1 cellular context compared by ENCODE assay signal in the genomic region with DNA sequence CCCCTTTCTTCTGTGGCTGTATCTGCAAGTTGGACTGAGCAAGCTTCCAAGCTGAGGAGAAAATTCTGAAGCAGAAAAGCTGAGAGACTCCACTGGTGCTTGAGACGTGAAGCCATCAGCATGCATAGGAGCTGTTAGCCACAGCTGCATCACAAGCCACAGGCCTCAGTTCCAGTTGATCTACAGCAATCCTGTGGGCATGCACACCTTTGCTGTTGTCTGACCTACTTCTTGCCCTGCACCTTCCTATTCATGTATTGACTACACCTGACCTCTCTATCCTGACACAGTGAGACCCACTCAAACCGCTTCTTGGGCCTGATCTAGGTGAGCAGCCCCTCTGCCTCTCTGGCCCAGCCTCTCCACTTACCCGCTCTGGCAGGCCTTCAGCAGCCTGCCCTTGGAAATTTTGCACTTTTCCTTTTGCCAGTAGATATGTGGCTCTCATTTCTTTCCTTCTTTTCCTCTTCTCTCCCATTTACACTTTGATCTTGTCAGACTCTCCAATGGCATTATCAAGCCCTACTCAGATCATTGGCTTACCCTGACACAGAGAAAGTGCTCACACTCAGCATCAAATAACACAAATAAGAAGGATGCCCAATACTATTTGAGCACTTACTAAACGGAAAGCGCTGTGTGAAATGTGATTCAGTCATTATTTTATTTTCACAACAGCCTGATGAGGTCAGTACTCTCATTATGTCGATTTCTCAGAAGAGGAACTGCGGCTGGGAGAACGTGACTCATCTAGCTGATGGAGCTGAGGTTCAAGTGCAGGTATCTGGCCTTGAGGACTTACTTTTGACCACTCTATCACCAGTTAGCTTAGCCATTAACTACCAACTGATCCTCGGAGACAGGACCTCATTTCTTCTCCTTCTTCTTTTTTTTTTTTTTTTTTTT.
A peak's percentile ranks its signal among the peaks of the same experiment; 100 is the strongest.
TF ChIP-seq lines count a peak whose summit lies in the region.

No MANE protein-coding gene starts in this region.

TF ChIP-seq in IMR-90, 13 proteins besides CTCF, POLR2A, EP300 and RAD21:
- TF ChIP-seq SMC3 (IDR thresholded peaks at IDR 0.05; ENCODE audit: low read depth, low read length) (no peak), MAFK (IDR thresholded peaks at IDR 0.05; ENCODE audit: low read depth, low read length) (no peak), CHD1 (IDR thresholded peaks at IDR 0.05; ENCODE audit: low read depth, low read length) (no peak), MXI1 (IDR thresholded peaks at IDR 0.05; ENCODE audit: borderline replicate concordance, low read depth, low read length) (no peak), FOS (IDR thresholded peaks at IDR 0.05; ENCODE audit: low read depth, low read length) (peak; percentile 39; the same call in 1 of the 2 replicates), CEBPB (IDR thresholded peaks at IDR 0.05; ENCODE audit: low read depth, low read length) (peak; percentile 25; the same call in 1 of the 2 replicates)
- TF ChIP-seq, protein P1, sequence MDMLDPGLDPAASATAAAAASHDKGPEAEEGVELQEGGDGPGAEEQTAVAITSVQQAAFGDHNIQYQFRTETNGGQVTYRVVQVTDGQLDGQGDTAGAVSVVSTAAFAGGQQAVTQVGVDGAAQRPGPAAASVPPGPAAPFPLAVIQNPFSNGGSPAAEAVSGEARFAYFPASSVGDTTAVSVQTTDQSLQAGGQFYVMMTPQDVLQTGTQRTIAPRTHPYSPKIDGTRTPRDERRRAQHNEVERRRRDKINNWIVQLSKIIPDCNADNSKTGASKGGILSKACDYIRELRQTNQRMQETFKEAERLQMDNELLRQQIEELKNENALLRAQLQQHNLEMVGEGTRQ (IDR thresholded peaks at IDR 0.05; ENCODE audit: low read depth, low read length), result no peak
